ENCODE assay signal across 19 cellular contexts in genomic region chr1:44894591-44894990, GRCh38. TPM values are rescaled to one million over a fixed set of nuclear protein-coding genes. Genes with fewer than 3 reads are reported as not detected.
DNase-seq lines count a peak whose midpoint lies in the region; ATAC-seq and TF ChIP-seq lines count a peak whose summit lies in the region.
"Had no signal": no experiment of that assay in that cellular context is flagged by ENCODE, and none has a peak within 500 bp of the region (broad histone marks: within the 10 kb centered on the region; RNA-seq: fewer than 3 reads in every experiment).

No MANE protein-coding gene starts in this region.

- H2AFZ ChIP-seq in mesenchymal stem cell (ENCODE audit: low read depth, low read length), result no peak overlapping the region

- no peak overlapping the region for H4K8ac ChIP-seq in mesenchymal stem cell (ENCODE audit: low read length)

- H3K4ac ChIP-seq in mesenchymal stem cell (ENCODE audit: low read depth in 1 of 2, low read length in 2 of 2), result no peak overlapping the region

- ATAC-seq in right cardiac atrium, result no peak
- ATAC-seq: activated T-cell treated with anti-CD3 and anti-CD28 coated beads, Interleukin-2, amount 50 U/mL, for 72 hours; left lobe of liver had no signal

- no peak overlapping the region for H3K18ac ChIP-seq in mesenchymal stem cell (ENCODE audit: low read depth in 1 of 2, low read length in 2 of 2)

- H2AK5ac ChIP-seq in mesenchymal stem cell (ENCODE audit: low read length, severe bottlenecking), result no peak overlapping the region

- no peak overlapping the region for H3K14ac ChIP-seq in mesenchymal stem cell (ENCODE audit: low read length in 2 of 2)

- H2BK120ac ChIP-seq in mesenchymal stem cell (ENCODE audit: low read depth, low read length), result no peak overlapping the region

- peaks cover 3 to 18% of the 10 kb centered on the region in 2 experiments for H3K36me3 ChIP-seq in mesenchymal stem cell (ENCODE audit: control insufficient read depth in 1 of 2, insufficient read depth in 2 of 2, low read depth in 1 of 2, low read length in 2 of 2)
- H3K36me3 ChIP-seq in MG63, result peaks cover 28% of the 10 kb centered on the region

- no peak overlapping the region for H3K27ac Mint-ChIP-seq in mesothelial cell of epicardium
- H3K27ac Mint-ChIP-seq: activated CD4-positive, alpha-beta memory T cell treated with anti-CD3 and anti-CD28 coated beads, Interleukin-2, amount 10 ng/mL, durations not matched to agents 7 days and 5 days; activated T-cell treated with anti-CD3 and anti-CD28 coated beads, Interleukin-2, amount 50 U/mL, for 72 hours had no signal

- TF ChIP-seq CTCF in AG10803 (conservative IDR thresholded peaks at IDR 0.05; ENCODE audit: low read length), result no peak
- TF ChIP-seq CTCF in choroid plexus epithelial cell (conservative IDR thresholded peaks at IDR 0.05; ENCODE audit: low read depth, low read length), result no peak
- no peak for TF ChIP-seq CTCF in mesothelial cell of epicardium (IDR thresholded peaks at IDR 0.05; ENCODE audit: unreplicated experiment)

- H2BK12ac ChIP-seq in mesenchymal stem cell (ENCODE audit: low read length in 2 of 2), result no peak overlapping the region

- peaks cover 16% of the 10 kb centered on the region for H3K9me3 ChIP-seq in mesenchymal stem cell (ENCODE audit: control insufficient read depth, low read length)
- H3K9me3 ChIP-seq in MG63, result peaks cover 3% of the 10 kb centered on the region; the same call in 1 of the 2 replicates
- H3K9me3 ChIP-seq in right cardiac atrium (ENCODE audit: control insufficient read depth, low read length), result no peaks in the 10 kb centered on the region

- no peak overlapping the region for H2BK15ac ChIP-seq in mesenchymal stem cell (ENCODE audit: low read depth, poor library complexity, severe bottlenecking)

- no peak overlapping the region for H3K4me3 Mint-ChIP-seq in mesothelial cell of epicardium
- H3K4me3 Mint-ChIP-seq: activated CD4-positive, alpha-beta memory T cell treated with anti-CD3 and anti-CD28 coated beads, Interleukin-2, amount 10 ng/mL, durations not matched to agents 7 days and 5 days; activated T-cell treated with anti-CD3 and anti-CD28 coated beads, Interleukin-2, amount 50 U/mL, for 72 hours had no signal

- peaks cover 3% of the 10 kb centered on the region for H3K79me1 ChIP-seq in mesenchymal stem cell (replicated peaks; ENCODE audit: low read length, poor library complexity, severe bottlenecking)

- H3K4me2 ChIP-seq in mesenchymal stem cell (ENCODE audit: low read length, poor library complexity, severe bottlenecking), result no peak overlapping the region
- H3K4me2 ChIP-seq: BLaER1 had no signal

- peaks cover 37% of the 10 kb centered on the region for H3K36me3 Mint-ChIP-seq in mesothelial cell of epicardium

- H3K23ac ChIP-seq in mesenchymal stem cell (ENCODE audit: low read length in 2 of 2), result no peak overlapping the region

- no peaks in the 10 kb centered on the region for H3K27me3 ChIP-seq in mesenchymal stem cell (ENCODE audit: control insufficient read depth in 1 of 2, insufficient read depth in 1 of 2, low read length in 2 of 2)
- H3K27me3 ChIP-seq in MG63, result no peaks in the 10 kb centered on the region
- H3K27me3 ChIP-seq in right cardiac atrium (ENCODE audit: control insufficient read depth, insufficient read depth), result no peaks in the 10 kb centered on the region
- H3K27me3 ChIP-seq: BLaER1 had no signal

- peak overlapping the region; percentile 31 for H3K9ac ChIP-seq in mesenchymal stem cell (ENCODE audit: low read length)
- H3K9ac ChIP-seq: BLaER1 had no signal

- no peak overlapping the region for H4K91ac ChIP-seq in mesenchymal stem cell (ENCODE audit: low read length)

- intact Hi-C loops in right cardiac atrium (cut with DNase I), result no loop called here

- no peak overlapping the region for H2BK5ac ChIP-seq in mesenchymal stem cell (ENCODE audit: low read depth, low read length, poor library complexity, severe bottlenecking)

- H3K27ac ChIP-seq in mesenchymal stem cell (ENCODE audit: low read length, poor library complexity, severe bottlenecking), result no peak overlapping the region
- no peak overlapping the region for H3K27ac ChIP-seq in right cardiac atrium (ENCODE audit: low read length)
- H3K27ac ChIP-seq: BLaER1 had no signal

- DNase-seq in AG10803 (ENCODE audit: low read depth), result peak; percentile 83
- DNase-seq in M059J (ENCODE audit: low read depth), result peak; percentile 92
- DNase-seq in choroid plexus epithelial cell (ENCODE audit: low read depth), result peak; percentile 76
- DNase-seq in mesenchymal stem cell, result peak; percentile 90
- no peak for DNase-seq in mesothelial cell of epicardium (ENCODE audit: low spot score in 2 of 2, unreplicated experiment in 2 of 2)
- DNase-seq in MG63, result no peak
- no peak for DNase-seq in right cardiac atrium
- DNase-seq in NCI-H1092 (lab: John Stamatoyannopoulos, UW), result no peak
- DNase-seq: activated CD4-positive, alpha-beta memory T cell treated with anti-CD3 and anti-CD28 coated beads, Interleukin-2, amount 10 ng/mL, durations not matched to agents 7 days and 5 days; activated T-cell treated with anti-CD3 and anti-CD28 coated beads, Interleukin-2, amount 50 U/mL, for 72 hours; DMS153; hippocampal formation; NCI-H187; NCI-H510A; stimulated activated CD4-positive, alpha-beta T cell treated with anti-CD3 and anti-CD28 coated beads, Interleukin-2, amount 100 ng/mL, for 24 hours; substantia nigra had no signal

- H3K4me3 ChIP-seq in AG10803 (ENCODE audit: low read length) (no peak overlapping the region), choroid plexus epithelial cell (ENCODE audit: low read depth, low read length) (no peak overlapping the region), mesenchymal stem cell (ENCODE audit: insufficient read depth in 1 of 2, low read depth in 1 of 2, low read length in 2 of 2) (no peak overlapping the region), MG63 (no peak overlapping the region), right cardiac atrium (ENCODE audit: low read length) (no peak overlapping the region)
- H3K4me3 ChIP-seq: BLaER1 had no signal

- no peaks in the 10 kb centered on the region for H3K4me1 Mint-ChIP-seq in mesothelial cell of epicardium

- H3K9me3 Mint-ChIP-seq in mesothelial cell of epicardium, result peaks cover 28% of the 10 kb centered on the region

- no peaks in the 10 kb centered on the region for H3K27me3 Mint-ChIP-seq in mesothelial cell of epicardium (ENCODE audit: low read depth)
- H3K27me3 Mint-ChIP-seq: activated CD4-positive, alpha-beta memory T cell treated with anti-CD3 and anti-CD28 coated beads, Interleukin-2, amount 10 ng/mL, durations not matched to agents 7 days and 5 days had no signal

- H3K4me1 ChIP-seq in mesenchymal stem cell (ENCODE audit: control insufficient read depth, insufficient read depth, low read depth, low read length), result no peaks in the 10 kb centered on the region
- no peaks in the 10 kb centered on the region for H3K4me1 ChIP-seq in right cardiac atrium (ENCODE audit: control insufficient read depth, insufficient read depth, low read length)
- H3K4me1 ChIP-seq: BLaER1 had no signal

RNA-seq across cellular contexts. Expression of gene PTCH2, which starts 51.5 kb away (rescaled TPM):
- 0.17 TPM in 1 of 2 replicates, not detected in the other for total RNA-seq in M059J (2014; rRNA removed; shearing (Covaris generic))
- 0.57 TPM for polyA plus RNA-seq in mesenchymal stem cell (2013, experiment 1 of 2)
- polyA plus RNA-seq in mesenchymal stem cell (2013, experiment 2 of 2), result 0.70 TPM
- total RNA-seq in mesothelial cell of epicardium (1.4 to 1.7 TPM (median 1.4 TPM) in 3 replicates), right cardiac atrium (under 1 TPM; 0.28 to 0.79 (median 0.54) TPM)
- total RNA-seq in MG63 (2014; rRNA removed; shearing (Covaris generic); ENCODE audit: low replicate concordance), result not detected in 2 replicates
- polyA plus RNA-seq in right cardiac atrium, result 0.34 TPM
- total RNA-seq: epithelial cell of proximal tubule had no signal

Comparison
In these comparisons a context has a peak if more than half of its experiments do, and no peak if none do; other contexts are left out.
1. DNase-seq: peak in AG10803 (single experiment), M059J (single experiment), choroid plexus epithelial cell (single experiment) and mesenchymal stem cell (single experiment); none in mesothelial cell of epicardium (0 of 2), MG63 (single experiment), right cardiac atrium (0 of 3) and NCI-H1092 (single experiment).